ENCODE assay signal across 1 cellular context in genomic region chr1:64953241-64953640, GRCh38.
A peak's percentile ranks its signal among the peaks of the same experiment; 100 is the strongest.
TF ChIP-seq lines count a peak whose summit lies in the region.

No MANE protein-coding gene starts in this region.

TF ChIP-seq in HepG2, 621 proteins besides CTCF, POLR2A, EP300 and RAD21 (continued from another document and continues in another):
- TF ChIP-seq PREB (CRISPR knock-in tag; IDR thresholded peaks at IDR 0.05) (no peak), NFATC3 (CRISPR knock-in tag; IDR thresholded peaks at IDR 0.05) (no peak), ZNF317 (CRISPR knock-in tag; IDR thresholded peaks at IDR 0.05) (peak; percentile 79), LCORL (IDR thresholded peaks at IDR 0.05) (no peak), LCORL (CRISPR knock-in tag; IDR thresholded peaks at IDR 0.05) (peak; percentile 60; the same call in 1 of the 2 replicates), NR2F6 (IDR thresholded peaks at IDR 0.05) (no peak), NR2F6 (CRISPR knock-in tag; IDR thresholded peaks at IDR 0.05) (0 out of 2 replicates have a peak, but pooled peaks have one; percentile 26), E2F5 (CRISPR knock-in tag; conservative IDR thresholded peaks at IDR 0.05) (no peak), ZNF432 (CRISPR knock-in tag; IDR thresholded peaks at IDR 0.05; ENCODE audit: borderline replicate concordance) (no peak), NBN (conservative IDR thresholded peaks at IDR 0.05) (no peak), KLF16 (CRISPR knock-in tag; IDR thresholded peaks at IDR 0.05) (no peak), TEAD3 (CRISPR knock-in tag; optimal IDR thresholded peaks at IDR 0.05; ENCODE audit: borderline replicate concordance) (peak; percentile 88), THRA (CRISPR knock-in tag; IDR thresholded peaks at IDR 0.05; ENCODE audit: borderline replicate concordance) (no peak), ZNF407 (CRISPR knock-in tag; IDR thresholded peaks at IDR 0.05; ENCODE audit: not compliant biosample characterization) (no peak), JDP2 (CRISPR knock-in tag; IDR thresholded peaks at IDR 0.05; ENCODE audit: borderline replicate concordance) (no peak), TRIM24 (CRISPR knock-in tag; IDR thresholded peaks at IDR 0.05) (no peak), MATR3 (CRISPR knock-in tag; IDR thresholded peaks at IDR 0.05) (no peak), TIGD3 (CRISPR knock-in tag; IDR thresholded peaks at IDR 0.05; ENCODE audit: borderline replicate concordance) (no peak), SALL1 (CRISPR knock-in tag; IDR thresholded peaks at IDR 0.05) (peak; percentile 54), MED1 (CRISPR knock-in tag; IDR thresholded peaks at IDR 0.05) (peak; percentile 31; the same call in 1 of the 2 replicates), MLXIP (CRISPR knock-in tag; IDR thresholded peaks at IDR 0.05; ENCODE audit: borderline replicate concordance) (no peak), FOXC1 (CRISPR knock-in tag; IDR thresholded peaks at IDR 0.05; ENCODE audit: borderline replicate concordance) (no peak), SRSF4 (IDR thresholded peaks at IDR 0.05; ENCODE audit: low read depth, low read length, poor library complexity, severe bottlenecking) (no peak), MIER2 (CRISPR knock-in tag; IDR thresholded peaks at IDR 0.05) (no peak), ZNF646 (CRISPR knock-in tag; IDR thresholded peaks at IDR 0.05) (0 out of 2 replicates have a peak, but pooled peaks have one; percentile 40), ZNF124 (CRISPR knock-in tag; IDR thresholded peaks at IDR 0.05) (peak; percentile 98; the same call in 1 of the 2 replicates), ZNF883 (CRISPR knock-in tag; IDR thresholded peaks at IDR 0.05; ENCODE audit: not compliant biosample characterization) (no peak), HNRNPUL1 (IDR thresholded peaks at IDR 0.05; ENCODE audit: low read depth, low read length) (no peak)
